In genomic region chr13:83825676-83826075, GRCh38 we compare ENCODE assay signal across 18 cellular contexts. TPM values are rescaled to one million over a fixed set of nuclear protein-coding genes. Genes with fewer than 3 reads are reported as not detected.
DNase-seq lines count a peak whose midpoint lies in the region; ATAC-seq, FAIRE-seq and TF ChIP-seq lines count a peak whose summit lies in the region.
"Had no signal": no experiment of that assay in that cellular context is flagged by ENCODE, and none has a peak within 500 bp of the region (broad histone marks: within the 10 kb centered on the region; RNA-seq: fewer than 3 reads in every experiment).

No MANE protein-coding gene starts in this region.

- intact Hi-C loops in A673 (cut with micrococcal nuclease; ENCODE audit: unreplicated experiment), result no loop called here

- H3K4me3 ChIP-seq in A673 (ENCODE audit: low read depth, low read length, poor library complexity, severe bottlenecking), result no peak overlapping the region
- H3K4me3 ChIP-seq: BLaER1 treated with 17β-estradiol and CSF1 and Interleukin-3, amounts not matched to agents 10 nM and 100 nM had no signal

- no peak overlapping the region for H3K4me3 Mint-ChIP-seq in activated T-cell treated with anti-CD3 and anti-CD28 coated beads, Interleukin-2, amount 50 U/mL, for 4 hours

- peak; percentile 90 for FAIRE-seq in frontal cortex (lab: Jason Lieb, UNC)
- FAIRE-seq: H1, RCC 7860 had no signal

- POLR2A ChIA-PET in A673 (lab: Charles Lee; ENCODE audit: low non-redundant PET), result no interaction called here

- H3K27ac ChIP-seq in A673 (ENCODE audit: low read depth, low read length, poor library complexity, severe bottlenecking), result no peak overlapping the region
- H3K27ac ChIP-seq: BLaER1 treated with 17β-estradiol and CSF1 and Interleukin-3, amounts not matched to agents 10 nM and 100 nM had no signal

- H3K9me3 Mint-ChIP-seq in activated T-cell treated with anti-CD3 and anti-CD28 coated beads, Interleukin-2, amount 50 U/mL, for 4 hours, result peaks cover 12% of the 10 kb centered on the region

- BruUV-seq in A673 (replicated peaks; lab: Mats Ljungman, UMichigan), result no TSS peak

- no peaks in the 10 kb centered on the region for H3K36me3 Mint-ChIP-seq in activated T-cell treated with anti-CD3 and anti-CD28 coated beads, Interleukin-2, amount 50 U/mL, for 4 hours (ENCODE audit: insufficient read depth)

- H3K27me3 Mint-ChIP-seq in activated T-cell treated with anti-CD3 and anti-CD28 coated beads, Interleukin-2, amount 50 U/mL, for 4 hours (ENCODE audit: low read depth), result no peaks in the 10 kb centered on the region

- DNase-seq in A673 (ENCODE audit: low spot score), result peak; percentile 68
- peak in 31 of 56 donors; percentile 1 to 76 (median 39) for DNase-seq in amygdala (lab: John Stamatoyannopoulos, UW)
- DNase-seq in frontal cortex (ENCODE audit: low spot score in 2 of 2), result peak; percentile 3 to 12
- peak; percentile 10 for DNase-seq in occipital lobe (lab: John Stamatoyannopoulos, UW)
- DNase-seq in activated T-cell treated with anti-CD3 and anti-CD28 coated beads, Interleukin-2, amount 50 U/mL, for 4 hours, result no peak
- no peak for DNase-seq in NCI-H345 (lab: John Stamatoyannopoulos, UW)
- DNase-seq in D341Med (ENCODE audit: low spot score), result no peak
- DNase-seq: DMS153, KG1, NCI-H1436 treated with DMSO at 0.1 percent for 48 hours, NCI-H2029 treated with DMSO at 0.1 percent for 48 hours, NCI-H2227 treated with DMSO at 0.1 percent for 48 hours, NCI-H526 treated with DMSO at 0.1 percent for 48 hours, Right ventricle myocardium superior had no signal

- CTCF ChIA-PET in A673 (lab: Charles Lee), result no interaction called here

- no peaks in the 10 kb centered on the region for H3K9me3 ChIP-seq in A673 (ENCODE audit: low read depth, low read length, poor library complexity, severe bottlenecking)

- H3K4me1 ChIP-seq in A673 (ENCODE audit: insufficient read depth, low read length, poor library complexity, severe bottlenecking), result peaks cover 30% of the 10 kb centered on the region
- H3K4me1 ChIP-seq: BLaER1 treated with 17β-estradiol and CSF1 and Interleukin-3, amounts not matched to agents 10 nM and 100 nM had no signal

- no peak for TF ChIP-seq CTCF in A673 (conservative IDR thresholded peaks at IDR 0.05; ENCODE audit: low read depth, low read length)

- H3K36me3 ChIP-seq in A673 (ENCODE audit: insufficient read depth, low read length, poor library complexity, severe bottlenecking), result no peaks in the 10 kb centered on the region

- no peak for ATAC-seq in HG03159 (IDR thresholded peaks at IDR 0.05; ENCODE audit: unreplicated experiment)
- ATAC-seq in activated T-cell treated with anti-CD3 and anti-CD28 coated beads, Interleukin-2, amount 50 U/mL, for 4 hours, result no peak

- H3K27me3 ChIP-seq in A673 (replicated peaks; ENCODE audit: insufficient read depth, low read depth, low read length, poor library complexity), result no peaks in the 10 kb centered on the region
- H3K27me3 ChIP-seq: BLaER1 treated with 17β-estradiol and CSF1 and Interleukin-3, amounts not matched to agents 10 nM and 100 nM had no signal

- H3K4me1 Mint-ChIP-seq in activated T-cell treated with anti-CD3 and anti-CD28 coated beads, Interleukin-2, amount 50 U/mL, for 4 hours (ENCODE audit: low read depth), result no peaks in the 10 kb centered on the region

RNA-seq across cellular contexts. Expression of gene SLITRK1, which starts 56.6 kb away (rescaled TPM):
- total RNA-seq in A673 (2021), result 0.49 and 0.57 TPM in 2 replicates
- 34.6 TPM for total RNA-seq in frontal cortex
- 29.6 TPM for total RNA-seq in occipital lobe
- total RNA-seq in activated T-cell treated with anti-CD3 and anti-CD28 coated beads, Interleukin-2, amount 50 U/mL, for 4 hours, result not detected
- total RNA-seq: Right ventricle myocardium superior had no signal

Comparison
In these comparisons a context has a peak if more than half of its experiments do, and no peak if none do; other contexts are left out.
1. DNase-seq: peak in A673 (single experiment), amygdala (31 of 56), frontal cortex (2 of 2) and occipital lobe (single experiment); none in activated T-cell treated with anti-CD3 and anti-CD28 coated beads, Interleukin-2, amount 50 U/mL, for 4 hours (single experiment), NCI-H345 (single experiment) and D341Med (single experiment).
2. RNA of gene SLITRK1, which starts 56.6 kb away (total RNA-seq): 34.6 TPM in frontal cortex (single experiment) and 29.6 TPM in occipital lobe (single experiment); 0.49 to 0.57 TPM in A673 and not detected in activated T-cell treated with anti-CD3 and anti-CD28 coated beads, Interleukin-2, amount 50 U/mL, for 4 hours; every median in the first group is over 10 times any median in the second.